9 cellular contexts compared by ENCODE assay signal in the genomic region with DNA sequence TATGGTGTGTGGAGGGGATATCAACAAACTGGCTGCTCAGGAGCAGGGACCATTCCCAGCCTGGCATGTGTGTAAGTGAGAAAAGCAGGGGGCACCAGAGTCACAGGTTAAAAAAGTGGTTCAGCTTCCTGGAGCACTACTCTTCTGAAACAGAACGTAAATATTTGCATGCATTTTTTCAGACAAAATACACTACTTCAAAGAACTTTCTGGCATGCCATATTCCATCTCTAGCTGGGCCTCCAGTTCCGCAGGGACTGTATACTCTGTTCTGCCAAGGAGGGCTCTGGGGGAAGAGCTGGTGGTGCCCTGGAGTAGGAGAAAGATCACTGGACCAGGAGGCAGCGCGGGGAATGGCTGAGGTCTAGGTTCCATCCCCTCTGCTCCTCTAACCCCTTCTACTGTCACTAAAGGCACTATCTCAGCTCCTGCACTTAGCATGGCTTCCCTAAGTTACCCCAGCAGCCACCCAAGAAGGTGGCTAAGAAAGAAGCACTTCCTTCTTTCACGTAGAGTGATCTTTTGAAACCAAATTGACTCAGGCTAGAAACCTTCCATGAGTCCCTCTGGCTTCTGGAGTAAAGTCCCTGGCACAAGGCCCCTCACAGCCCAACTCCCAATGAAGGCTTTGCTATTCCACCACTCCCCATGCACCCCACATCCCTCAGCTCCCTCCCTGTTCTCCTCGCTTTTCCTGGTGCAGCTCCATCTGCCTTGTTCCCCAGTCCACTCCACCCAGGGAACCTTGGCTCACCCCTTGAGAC. TPM values are rescaled to one million over a fixed set of nuclear protein-coding genes. Genes with fewer than 3 reads are reported as not detected.
DNase-seq lines count a peak whose midpoint lies in the region; ATAC-seq and TF ChIP-seq lines count a peak whose summit lies in the region.
"Had no signal": no experiment of that assay in that cellular context is flagged by ENCODE, and none has a peak within 500 bp of the region (broad histone marks: within the 10 kb centered on the region; RNA-seq: fewer than 3 reads in every experiment).

No MANE protein-coding gene starts in this region.

- no peaks in the 10 kb centered on the region for H3K27me3 ChIP-seq in endodermal cell (ENCODE audit: control insufficient read depth, insufficient read depth, low read length, poor library complexity, severe bottlenecking)

- no peak overlapping the region for H3K27ac ChIP-seq in endodermal cell (ENCODE audit: low read depth, low read length)

- WGBS in endodermal cell (ENCODE audit: insufficient coverage in 1 of 2, insufficient read length in 1 of 2), 2 experiments: 93 to 95% methylated on average over 4 to 6 of the region's 6 CpGs

- H3K9me3 Mint-ChIP-seq in endodermal cell: no peaks in the 10 kb centered on the region

- DNase-seq in NCI-H446 treated with DMSO at 0.1 percent for 48 hours (lab: John Stamatoyannopoulos, UW) (peak; percentile 1), NCI-H446 (lab: John Stamatoyannopoulos, UW) (no peak), NCI-H460 (ENCODE audit: extremely low read depth, low read depth) (peak; percentile 11), endodermal cell (peak; percentile 64), sciatic nerve (ENCODE audit: low spot score) (no peak), hypothalamus (lab: John Stamatoyannopoulos, UW) (no peak)
- DNase-seq in activated T-cell treated with anti-CD3 and anti-CD28 coated beads, Interleukin-2, amount 50 U/mL, for 1 hour: no peak
- DNase-seq in stimulated activated CD4-positive, alpha-beta T cell treated with anti-CD3 and anti-CD28 coated beads, Interleukin-12 subunit alpha, Interleukin-12 subunit beta, amount 100 ng/mL, for 4 hours: no peak
- DNase-seq: GM23248 had no signal

- no peak overlapping the region for H3K4me3 Mint-ChIP-seq in endodermal cell

- H3K27ac Mint-ChIP-seq in endodermal cell: no peak overlapping the region

- intact Hi-C loops in sciatic nerve (cut with DNase I): no loop called here

- H3K4me1 ChIP-seq in endodermal cell (ENCODE audit: control insufficient read depth, insufficient read depth, low read length): no peaks in the 10 kb centered on the region

- no peaks in the 10 kb centered on the region for H3K36me3 Mint-ChIP-seq in endodermal cell (ENCODE audit: low read depth)

- H3K4me3 ChIP-seq in endodermal cell (ENCODE audit: low read length): no peak overlapping the region
- H3K4me3 ChIP-seq: GM23248 had no signal

- H3K4me1 Mint-ChIP-seq in endodermal cell: no peaks in the 10 kb centered on the region

- ATAC-seq in sciatic nerve: peak; percentile 62

- H3K36me3 ChIP-seq in endodermal cell (ENCODE audit: control insufficient read depth, insufficient read depth, low read length): no peaks in the 10 kb centered on the region

- H3K27me3 Mint-ChIP-seq in endodermal cell (ENCODE audit: insufficient read depth): no peaks in the 10 kb centered on the region

- no peak overlapping the region for H3K9ac ChIP-seq in endodermal cell (ENCODE audit: extremely low read depth, low read length, poor library complexity, severe bottlenecking)

- no peaks in the 10 kb centered on the region for H3K9me3 ChIP-seq in endodermal cell (ENCODE audit: control insufficient read depth, low read length)

- peak; percentile 65 for TF ChIP-seq CTCF in endodermal cell (conservative IDR thresholded peaks at IDR 0.05)

RNA-seq across cellular contexts. Expression of a gene that starts 57.6 kb away (rescaled TPM):
- 3.2 and 3.5 TPM in 2 replicates for total RNA-seq in NCI-H460 (2014; rRNA removed; shearing (Covaris generic))
- polyA plus RNA-seq in NCI-H460 (2014; cell fraction: nucleus; rRNA removed): 1.2 and 10.7 TPM in 2 replicates
- total RNA-seq in endodermal cell (10 to 100 TPM in 1 of 2 donors, 1 to 10 TPM in 1; 9.9 to 16.7 TPM), sciatic nerve (18.5 TPM)
- polyA plus RNA-seq in endodermal cell (2013, experiment 1 of 2): 4.5 TPM
- 4.3 TPM for polyA plus RNA-seq in endodermal cell (2013, experiment 2 of 2)

Comparison
In these comparisons a context has a peak if more than half of its experiments do, and no peak if none do; other contexts are left out.
1. DNase-seq: peak in NCI-H446 treated with DMSO at 0.1 percent for 48 hours (single experiment), NCI-H460 (single experiment) and endodermal cell (single experiment); none in NCI-H446 (0 of 2), sciatic nerve (single experiment), hypothalamus (0 of 51), activated T-cell treated with anti-CD3 and anti-CD28 coated beads, Interleukin-2, amount 50 U/mL, for 1 hour (single experiment) and stimulated activated CD4-positive, alpha-beta T cell treated with anti-CD3 and anti-CD28 coated beads, Interleukin-12 subunit alpha, Interleukin-12 subunit beta, amount 100 ng/mL, for 4 hours (single experiment).